In the genomic region with DNA sequence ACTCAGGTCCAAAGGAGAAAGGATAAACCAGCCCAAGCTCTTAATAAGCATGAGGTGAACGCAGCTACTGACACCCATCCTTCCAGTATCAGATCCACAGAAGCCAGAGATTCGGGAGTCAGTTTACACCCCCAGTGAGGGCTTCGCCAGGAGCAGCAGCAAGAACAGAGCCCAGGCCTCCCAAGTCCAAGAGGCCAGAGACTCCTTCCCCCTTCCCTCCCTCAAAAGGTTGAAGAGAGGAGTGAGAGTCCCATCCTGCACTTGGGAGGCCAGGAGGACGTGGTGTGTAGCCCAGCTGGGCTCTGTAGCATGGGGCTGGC, we compare ENCODE assay signal across 10 cellular contexts.
DNase-seq lines count a peak whose midpoint lies in the region; ATAC-seq and TF ChIP-seq lines count a peak whose summit lies in the region.
"Had no signal": no experiment of that assay in that cellular context is flagged by ENCODE, and none has a peak within 500 bp of the region (broad histone marks: within the 10 kb centered on the region; RNA-seq: fewer than 3 reads in every experiment).

No MANE protein-coding gene starts in this region.

- CTCF ChIA-PET in PC-3 (lab: Charles Lee): no interaction called here

- H3K4me2 ChIP-seq in PC-3 (ENCODE audit: low read length): no peak overlapping the region

- H3F3A ChIP-seq in PC-3 (ENCODE audit: low read length, unreplicated experiment): no peaks in the 10 kb centered on the region

- H3K9ac ChIP-seq in HUES64 (ENCODE audit: low read depth, low read length) (no peak overlapping the region), liver (ENCODE audit: low read depth in 1 of 2, low read length in 2 of 2) (peak overlapping the region; percentile 73 to 82), subcutaneous abdominal adipose tissue (ENCODE audit: low read length in 5 of 5) (peak overlapping the region in 1 of 5 donors; percentile 20), PC-3 (ENCODE audit: low read length) (no peak overlapping the region)

- no peaks in the 10 kb centered on the region; the same call in 1 of the 2 replicates for H3K36me3 ChIP-seq in HUES64 (ENCODE audit: insufficient read depth, low read length)
- no peaks in the 10 kb centered on the region for H3K36me3 ChIP-seq in brain microvascular endothelial cell (replicated peaks)
- no peaks in the 10 kb centered on the region for H3K36me3 ChIP-seq in liver (ENCODE audit: control insufficient read depth in 4 of 4, insufficient read depth in 3 of 4, low read depth in 1 of 4, low read length in 3 of 4)
- H3K36me3 ChIP-seq in subcutaneous abdominal adipose tissue (ENCODE audit: control insufficient read depth in 5 of 5, insufficient read depth in 5 of 5, low read length in 5 of 5): peaks cover 0 to 2% (median 0%) of the 10 kb centered on the region in 5 donors
- H3K36me3 ChIP-seq in PC-3 (ENCODE audit: low read depth, low read length): no peaks in the 10 kb centered on the region

- H3K79me2 ChIP-seq in PC-3 (ENCODE audit: low read length): no peaks in the 10 kb centered on the region

- H3K27ac ChIP-seq in HUES64 (ENCODE audit: low read depth, low read length) (peak overlapping the region; percentile 50), brain microvascular endothelial cell (no peak overlapping the region), liver (ENCODE audit: low read depth in 1 of 2, low read length in 2 of 2) (peak overlapping the region; percentile 94 to 97), subcutaneous abdominal adipose tissue (ENCODE audit: low read depth, low read length) (peak overlapping the region; percentile 91), PC-3 (ENCODE audit: low read length) (no peak overlapping the region)
- H3K27ac ChIP-seq: HL-60 had no signal

- no peak for ATAC-seq in PC-3
- no peak for ATAC-seq in HG03095 (IDR thresholded peaks at IDR 0.05; ENCODE audit: unreplicated experiment)
- ATAC-seq: activated CD4-positive, alpha-beta T cell treated with anti-CD3 and anti-CD28 coated beads for 36 hours had no signal

- intact Hi-C loops in PC-3 (cut with micrococcal nuclease): no loop called here

- H3K4me3 ChIP-seq in HUES64 (ENCODE audit: low read length) (no peak overlapping the region), brain microvascular endothelial cell (ENCODE audit: low read depth, low read length) (no peak overlapping the region), liver (ENCODE audit: low read depth in 1 of 3, low read length in 3 of 3) (no peak overlapping the region), subcutaneous abdominal adipose tissue (ENCODE audit: low read depth in 1 of 5, low read length in 5 of 5) (peak overlapping the region in 1 of 5 donors; percentile 17), PC-3 (ENCODE audit: low read length) (no peak overlapping the region)

- DNase-seq in brain microvascular endothelial cell: no peak
- no peak for DNase-seq in effector CD8-positive, alpha-beta T cell (lab: John Stamatoyannopoulos, UW)
- DNase-seq in PC-3: no peak
- no peak for DNase-seq in 8988T
- DNase-seq: activated CD4-positive, alpha-beta T cell treated with anti-CD3 and anti-CD28 coated beads for 36 hours had no signal

- in situ Hi-C loops in brain microvascular endothelial cell (cut with HindIII; ENCODE audit: low pct_ligation_motif_present, low sequenced_read_pairs): no loop called here

- H3K9me3 ChIP-seq in HUES64 (ENCODE audit: insufficient read depth, low read depth, low read length) (no peaks in the 10 kb centered on the region), liver (ENCODE audit: control insufficient read depth in 4 of 4, low read length in 3 of 4) (no peaks in the 10 kb centered on the region), subcutaneous abdominal adipose tissue (ENCODE audit: control insufficient read depth in 5 of 5, low read length in 5 of 5) (no peaks in the 10 kb centered on the region), PC-3 (ENCODE audit: low read length) (no peaks in the 10 kb centered on the region)

- no peaks in the 10 kb centered on the region for H4K20me1 ChIP-seq in PC-3 (ENCODE audit: low read length)

- peaks cover 28% of the 10 kb centered on the region for H3K4me1 ChIP-seq in HUES64 (ENCODE audit: insufficient read depth, low read length)
- peaks cover 14 to 66% (median 48%) of the 10 kb centered on the region in 4 donors for H3K4me1 ChIP-seq in liver (ENCODE audit: control insufficient read depth in 4 of 4, insufficient read depth in 4 of 4, low read length in 3 of 4)
- H3K4me1 ChIP-seq in subcutaneous abdominal adipose tissue (ENCODE audit: control insufficient read depth in 5 of 5, insufficient read depth in 5 of 5, low read length in 5 of 5): peaks cover 23 to 76% (median 64%) of the 10 kb centered on the region in 5 donors
- H3K4me1 ChIP-seq in PC-3 (ENCODE audit: insufficient read depth, low read length): no peaks in the 10 kb centered on the region

- peak; percentile 84 for TF ChIP-seq CTCF in brain microvascular endothelial cell (IDR thresholded peaks at IDR 0.05; ENCODE audit: low read depth, low read length, missing control alignments)
- no peak for TF ChIP-seq CTCF in liver (IDR thresholded peaks at IDR 0.05; ENCODE audit: low read depth, low read length, missing input control)
- no peak for TF ChIP-seq CTCF in PC-3 (conservative IDR thresholded peaks at IDR 0.05; ENCODE audit: low read depth, low read length)

- BruUV-seq in PC-3 (replicated peaks; lab: Mats Ljungman, UMichigan): no TSS peak

- TF ChIP-seq RAD21 in liver (IDR thresholded peaks at IDR 0.05): no peak

- WGBS in HUES64: 65% methylated on average over 4 of the region's 4 CpGs
- WGBS in liver: 61% methylated on average over 4 of the region's 4 CpGs

- no peak overlapping the region for H2AFZ ChIP-seq in PC-3 (ENCODE audit: low read length)

- H3K27me3 ChIP-seq in HUES64 (ENCODE audit: insufficient read depth, low read length) (no peaks in the 10 kb centered on the region), brain microvascular endothelial cell (replicated peaks) (no peaks in the 10 kb centered on the region), liver (ENCODE audit: control insufficient read depth in 4 of 4, insufficient read depth in 4 of 4, low read length in 3 of 4) (no peaks in the 10 kb centered on the region), subcutaneous abdominal adipose tissue (ENCODE audit: control insufficient read depth in 5 of 5, insufficient read depth in 4 of 5, low read length in 5 of 5) (no peaks in the 10 kb centered on the region), PC-3 (ENCODE audit: low read length) (no peaks in the 10 kb centered on the region)

- no peaks in the 10 kb centered on the region for H3K9me2 ChIP-seq in PC-3 (replicated peaks; ENCODE audit: low read length)

- POLR2A ChIA-PET in PC-3 (lab: Charles Lee; ENCODE audit: unreplicated experiment): interaction anchor here (0.7 kb wide), 1 partner anchor 20 kb away, joined by 9 read pairs; no protein-coding TSS in a partner anchor

TF ChIP-seq in liver, 16 proteins besides CTCF, POLR2A, EP300 and RAD21:
- TF ChIP-seq YY1 (IDR thresholded peaks at IDR 0.05): no peak
- no peak for TF ChIP-seq FOXA2 (IDR thresholded peaks at IDR 0.05)
- TF ChIP-seq SP1 (IDR thresholded peaks at IDR 0.05): no peak

Comparison
In these comparisons a context has a peak if more than half of its experiments do, and no peak if none do; other contexts are left out.
1. H3K27ac ChIP-seq: peak in HUES64 (single experiment), liver (2 of 2) and subcutaneous abdominal adipose tissue (single experiment); none in brain microvascular endothelial cell (single experiment) and PC-3 (single experiment).
2. H3K9ac ChIP-seq: peak in liver (2 of 2); none in HUES64 (single experiment) and PC-3 (single experiment).